Comparison of ENCODE assay signal across 19 cellular contexts in genomic region chr15:25825215-25825614, GRCh38. TPM values are rescaled to one million over a fixed set of nuclear protein-coding genes. Genes with fewer than 3 reads are reported as not detected.
DNase-seq lines count a peak whose midpoint lies in the region; ATAC-seq, FAIRE-seq and TF ChIP-seq lines count a peak whose summit lies in the region.
"Had no signal": no experiment of that assay in that cellular context is flagged by ENCODE, and none has a peak within 500 bp of the region (broad histone marks: within the 10 kb centered on the region; RNA-seq: fewer than 3 reads in every experiment).

No MANE protein-coding gene starts in this region.

- 0 out of 2 replicates have a peak overlapping the region, but pooled peaks have one; percentile 1 for H3K23ac ChIP-seq in IMR-90 (ENCODE audit: low read depth, low read length)

- no peak overlapping the region for H3K27ac Mint-ChIP-seq in endodermal cell
- H3K27ac Mint-ChIP-seq: B cell; CD4-positive, alpha-beta T cell; IgD-negative memory B cell had no signal

- H2AFZ ChIP-seq in IMR-90 (replicated peaks; ENCODE audit: low read length, poor library complexity): no peak overlapping the region

- H3K9ac ChIP-seq in IMR-90 (ENCODE audit: low read depth, low read length) (no peak overlapping the region), endodermal cell (ENCODE audit: extremely low read depth, low read length, poor library complexity, severe bottlenecking) (no peak overlapping the region)

- H3K27me3 ChIP-seq in IMR-90 (ENCODE audit: control insufficient read depth, insufficient read depth, low read length): no peaks in the 10 kb centered on the region
- H3K27me3 ChIP-seq in thoracic aorta (replicated peaks; ENCODE audit: insufficient read depth): no peaks in the 10 kb centered on the region
- H3K27me3 ChIP-seq in brain microvascular endothelial cell (replicated peaks): no peaks in the 10 kb centered on the region
- H3K27me3 ChIP-seq in endodermal cell (ENCODE audit: control insufficient read depth, insufficient read depth, low read length, poor library complexity, severe bottlenecking): no peaks in the 10 kb centered on the region

- H4K91ac ChIP-seq in IMR-90 (ENCODE audit: insufficient read depth, low read depth, low read length): no peak overlapping the region

- H2BK15ac ChIP-seq in IMR-90 (ENCODE audit: low read depth, low read length): no peak overlapping the region

- H3K4ac ChIP-seq in IMR-90 (ENCODE audit: low read depth, low read length): peak overlapping the region; percentile 37; the same call in 1 of the 2 replicates

- H3K9me1 ChIP-seq in IMR-90 (ENCODE audit: insufficient read depth, low read length): peaks cover 25% of the 10 kb centered on the region

- POLR2A ChIA-PET in A549 (lab: Yijun Ruan, JAX) (no interaction called here), IMR-90 (lab: Charles Lee; ENCODE audit: unreplicated experiment) (no interaction called here)

- in situ Hi-C loops in IMR-90 (cut with MboI; ENCODE audit: low sequenced_read_pairs): no loop called here
- in situ Hi-C loops in brain microvascular endothelial cell (cut with HindIII; ENCODE audit: low pct_ligation_motif_present, low sequenced_read_pairs): no loop called here

- TF ChIP-seq POLR2A in A549 (IDR thresholded peaks at IDR 0.05; ENCODE audit: low read length) (no peak), IMR-90 (IDR thresholded peaks at IDR 0.05; ENCODE audit: low read depth, low read length) (no peak)

- H3K14ac ChIP-seq in IMR-90 (replicated peaks; ENCODE audit: low read depth, low read length): peak overlapping the region; percentile 43

- no peak for FAIRE-seq in A549 (lab: Jason Lieb, UNC)
- FAIRE-seq: GM12891, GM19239 had no signal

- H2BK120ac ChIP-seq in IMR-90 (ENCODE audit: low read depth, low read length): no peak overlapping the region

- no TSS peak for BruUV-seq in IMR-90 (replicated peaks; lab: Mats Ljungman, UMichigan)

- no peak overlapping the region for H4K5ac ChIP-seq in IMR-90 (ENCODE audit: low read depth, low read length)

- no peak overlapping the region for H3K56ac ChIP-seq in IMR-90 (ENCODE audit: extremely low read depth, insufficient read depth, low read length)

- peaks cover 3% of the 10 kb centered on the region; the same call in 1 of the 3 replicates for H3K9me3 ChIP-seq in A549
- H3K9me3 ChIP-seq in IMR-90 (ENCODE audit: control insufficient read depth, insufficient read depth, low read length): no peaks in the 10 kb centered on the region
- H3K9me3 ChIP-seq in thoracic aorta: no peaks in the 10 kb centered on the region
- H3K9me3 ChIP-seq in endodermal cell (ENCODE audit: control insufficient read depth, low read length): no peaks in the 10 kb centered on the region

- H2BK5ac ChIP-seq in IMR-90 (ENCODE audit: low read depth, low read length, poor library complexity, severe bottlenecking): no peak overlapping the region

- peak in 1 of 2 experiments; percentile 60; a peak in 2 of 6 replicates for ATAC-seq in A549
- peak; percentile 57; the same call in 1 of the 2 replicates for ATAC-seq in IMR-90 (ENCODE audit: low read depth)
- ATAC-seq in thoracic aorta (ENCODE audit: insufficient number of reproducible peaks, low FRiP score, low read depth): no peak
- ATAC-seq in GM21786 (IDR thresholded peaks at IDR 0.05; ENCODE audit: unreplicated experiment): no peak

- H2AK9ac ChIP-seq in IMR-90 (replicated peaks; ENCODE audit: low read depth, low read length, poor library complexity): no peak overlapping the region

- H3K79me1 ChIP-seq in IMR-90 (ENCODE audit: low read depth in 1 of 2, low read length in 2 of 2): peaks cover 28 to 68% of the 10 kb centered on the region in 2 experiments

- no peaks in the 10 kb centered on the region for H3K27me3 Mint-ChIP-seq in endodermal cell (ENCODE audit: insufficient read depth)
- H3K27me3 Mint-ChIP-seq: CD4-positive, alpha-beta T cell had no signal

- H3K4me1 ChIP-seq in A549 (peaks cover 30% of the 10 kb centered on the region), IMR-90 (ENCODE audit: control insufficient read depth, insufficient read depth, low read length) (peaks cover 12% of the 10 kb centered on the region), thoracic aorta (ENCODE audit: control insufficient read depth in 1 of 2, low read depth in 2 of 2) (peaks cover 24 to 55% of the 10 kb centered on the region in 2 donors), endodermal cell (ENCODE audit: control insufficient read depth, insufficient read depth, low read length) (no peaks in the 10 kb centered on the region)

- peak overlapping the region; percentile 35; the same call in 2 of the 3 replicates for H3K4me2 ChIP-seq in A549
- H3K4me2 ChIP-seq in IMR-90 (ENCODE audit: low read depth, low read length): no peak overlapping the region

- no peak for TF ChIP-seq EP300 in A549 (IDR thresholded peaks at IDR 0.05)

- peaks cover 3% of the 10 kb centered on the region for H3K4me1 Mint-ChIP-seq in endodermal cell
- H3K4me1 Mint-ChIP-seq: B cell had no signal

- H3K36me3 Mint-ChIP-seq in endodermal cell (ENCODE audit: low read depth): no peaks in the 10 kb centered on the region
- H3K36me3 Mint-ChIP-seq: IgD-negative memory B cell had no signal

- no peak overlapping the region for H3K18ac ChIP-seq in IMR-90 (ENCODE audit: low read depth, low read length)

- TF ChIP-seq CTCF in A549 (IDR thresholded peaks at IDR 0.05) (no peak), IMR-90 (conservative IDR thresholded peaks at IDR 0.05; ENCODE audit: low read depth, low read length) (no peak), fibroblast of the aortic adventitia (IDR thresholded peaks at IDR 0.05; ENCODE audit: insufficient read depth, low read length) (no peak), thoracic aorta (IDR thresholded peaks at IDR 0.05) (no peak), brain microvascular endothelial cell (IDR thresholded peaks at IDR 0.05; ENCODE audit: low read depth, low read length, missing control alignments) (no peak), endodermal cell (conservative IDR thresholded peaks at IDR 0.05) (no peak)

- CTCF ChIA-PET in A549 (lab: Yijun Ruan, JAX) (no interaction called here), IMR-90 (lab: Yijun Ruan, JAX) (no interaction called here)

- TF ChIP-seq RAD21 in A549 (conservative IDR thresholded peaks at IDR 0.05 in 1 of 2, IDR thresholded peaks at IDR 0.05 in 1 of 2): no peak
- TF ChIP-seq RAD21 in IMR-90 (IDR thresholded peaks at IDR 0.05; ENCODE audit: low read length): no peak

- no peaks in the 10 kb centered on the region for H3K9me3 Mint-ChIP-seq in endodermal cell

- 0 out of 2 replicates have a peak overlapping the region, but pooled peaks have one; percentile 16 for H2BK20ac ChIP-seq in IMR-90 (ENCODE audit: low read depth, low read length)

- H4K8ac ChIP-seq in IMR-90 (ENCODE audit: low read depth in 2 of 2, low read length in 2 of 2): peak overlapping the region in 1 of 2 experiments; percentile 68; a peak in 1 of 4 replicates

- H3K4me3 ChIP-seq in A549: no peak overlapping the region
- H3K4me3 ChIP-seq in IMR-90 (ENCODE audit: insufficient read depth, low read depth, low read length): no peak overlapping the region
- no peak overlapping the region for H3K4me3 ChIP-seq in fibroblast of the aortic adventitia (ENCODE audit: low read depth, low read length)
- no peak overlapping the region for H3K4me3 ChIP-seq in thoracic aorta
- no peak overlapping the region for H3K4me3 ChIP-seq in brain microvascular endothelial cell (ENCODE audit: low read depth, low read length)
- no peak overlapping the region for H3K4me3 ChIP-seq in endodermal cell (ENCODE audit: low read length)

- DNase-seq in A549 (ENCODE audit: low read depth in 1 of 2, low spot score in 1 of 2): peak in 1 of 2 experiments; percentile 7
- DNase-seq in IMR-90: no peak
- peak; percentile 6 for DNase-seq in fibroblast of the aortic adventitia (ENCODE audit: low read depth)
- DNase-seq in thoracic aorta (ENCODE audit: low spot score): no peak
- DNase-seq in brain microvascular endothelial cell: no peak
- no peak for DNase-seq in endodermal cell
- no peak for DNase-seq in NCI-H510A (lab: John Stamatoyannopoulos, UW)
- DNase-seq: 8988T; C1 segment of cervical spinal cord; CD4-positive, alpha-beta T cell; DMS79; EL; HCEC 1CT had no signal

- no peak overlapping the region; the same call in 1 of the 2 replicates for H2AK5ac ChIP-seq in IMR-90 (ENCODE audit: low read depth, low read length)

- no peak overlapping the region for H3K4me3 Mint-ChIP-seq in endodermal cell
- H3K4me3 Mint-ChIP-seq: B cell; CD4-positive, alpha-beta T cell; IgD-negative memory B cell had no signal

- peak overlapping the region in 1 of 2 experiments; percentile 7; a peak in 1 of 6 replicates for H3K27ac ChIP-seq in A549
- H3K27ac ChIP-seq in IMR-90 (ENCODE audit: insufficient read depth, low read length): no peak overlapping the region
- peak overlapping the region; percentile 43 to 44 for H3K27ac ChIP-seq in thoracic aorta
- H3K27ac ChIP-seq in brain microvascular endothelial cell: no peak overlapping the region
- H3K27ac ChIP-seq in endodermal cell (ENCODE audit: low read depth, low read length): no peak overlapping the region

- dilution Hi-C loops in IMR-90 (cut with HindIII; ENCODE audit: low sequenced_read_pairs, unreplicated experiment): no loop called here

- intact Hi-C loops in IMR-90 (cut with micrococcal nuclease): no loop called here

- H4K20me1 ChIP-seq in IMR-90 (ENCODE audit: insufficient read depth, low read length): no peaks in the 10 kb centered on the region; the same call in 1 of the 2 replicates

- no peaks in the 10 kb centered on the region for H3K36me3 ChIP-seq in IMR-90 (ENCODE audit: control insufficient read depth, insufficient read depth, low read length)
- no peaks in the 10 kb centered on the region for H3K36me3 ChIP-seq in thoracic aorta
- no peaks in the 10 kb centered on the region for H3K36me3 ChIP-seq in brain microvascular endothelial cell (replicated peaks)
- H3K36me3 ChIP-seq in endodermal cell (ENCODE audit: control insufficient read depth, insufficient read depth, low read length): no peaks in the 10 kb centered on the region

TF ChIP-seq in A549, 52 proteins besides CTCF, POLR2A, EP300 and RAD21 (continues in another document):
- no peak for TF ChIP-seq FOSB (CRISPR knock-in tag; IDR thresholded peaks at IDR 0.05)

RNA-seq across cellular contexts. Expression of gene ATP10A, which starts 37.9 kb away (rescaled TPM):
- polyA plus RNA-seq in A549 (2011; rRNA removed) (5.9 and 6.0 TPM in 2 replicates), A549 (2017; fragmentation: RNase III; extraction: RNeasy Plus Mini Kit Qiagen cat#74134 plus additional on column Dnase treatment) (6.6 to 7.6 TPM (median 6.8 TPM) in 3 replicates), IMR-90 (2012; rRNA removed) (16.0 and 16.9 TPM in 2 replicates)
- 7.7 and 8.2 TPM in 2 replicates for polyA plus RNA-seq in A549 (2012; cell fraction: cytosol; rRNA removed)
- 16.7 and 21.2 TPM in 2 replicates for polyA plus RNA-seq in A549 (2012; cell fraction: nucleus; rRNA removed)
- 9.4 and 9.5 TPM in 2 replicates for polyA minus RNA-seq in A549 (2011; rRNA and poly(A)+ RNA removed)
- total RNA-seq in IMR-90 (2012; rRNA removed) (12.8 and 13.8 TPM in 2 replicates), fibroblast of the aortic adventitia (ENCODE audit: low replicate concordance) (4.4 and 5.8 TPM in 2 replicates), thoracic aorta (10 to 100 TPM; 59.4 to 89.8 TPM), endodermal cell (1 to 10 TPM in 1 of 2 donors, under 1 TPM in 1; 0.04 to 1.2 TPM)
- polyA plus RNA-seq in IMR-90 (2012; cell fraction: cytosol; rRNA removed): 8.3 and 9.4 TPM in 2 replicates
- 23.5 and 28.3 TPM in 2 replicates for polyA plus RNA-seq in IMR-90 (2012; cell fraction: nucleus; rRNA removed; ENCODE audit: low replicate concordance)
- polyA plus RNA-seq in endodermal cell (2013, experiment 1 of 2): 0.43 TPM
- 0.37 TPM for polyA plus RNA-seq in endodermal cell (2013, experiment 2 of 2)
- total RNA-seq: HT-29 had no signal

Comparison
In these comparisons a context has a peak if more than half of its experiments do, and no peak if none do; other contexts are left out.
1. H3K27ac ChIP-seq: peak in thoracic aorta (2 of 2); none in IMR-90 (single experiment), brain microvascular endothelial cell (single experiment) and endodermal cell (single experiment).